In the genomic region with DNA sequence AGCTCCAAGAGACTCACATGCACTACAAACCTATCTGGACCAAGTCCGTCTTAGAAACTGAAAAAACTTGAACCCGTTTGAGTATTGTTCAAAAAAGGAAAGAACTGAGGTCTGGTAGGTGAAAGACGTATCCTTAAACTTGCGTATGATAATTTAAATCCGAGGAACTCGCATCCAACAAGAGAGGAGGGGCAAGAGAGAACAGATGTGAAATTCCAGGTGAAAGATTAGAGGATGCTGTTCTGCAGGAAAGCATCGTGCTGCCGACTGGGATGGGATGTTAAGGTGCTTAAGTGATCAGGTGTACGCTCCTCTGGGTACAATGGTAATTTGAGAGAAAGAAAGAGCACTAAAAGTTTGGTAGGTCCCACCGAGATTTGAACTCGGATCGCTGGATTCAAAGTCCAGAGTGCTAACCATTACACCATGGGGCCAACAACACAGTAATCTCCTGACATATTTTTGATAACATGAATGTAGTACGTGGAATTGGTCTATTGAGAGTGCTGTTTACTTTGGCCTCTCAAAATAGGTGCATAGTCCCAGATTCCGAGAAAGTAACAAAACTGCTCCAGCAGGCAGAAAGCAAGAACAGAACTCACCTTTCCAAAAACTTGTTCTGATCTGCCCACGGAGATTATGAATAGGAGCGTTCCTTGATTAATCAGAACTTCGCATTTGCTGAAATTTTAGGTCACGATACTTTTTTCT, we compare ENCODE assay signal across 8 cellular contexts. TPM values are rescaled to one million over a fixed set of nuclear protein-coding genes. Genes with fewer than 3 reads are reported as not detected.
A peak's percentile ranks its signal among the peaks of the same experiment; 100 is the strongest.
DNase-seq lines count a peak whose midpoint lies in the region; ATAC-seq lines count a peak whose summit lies in the region.

No MANE protein-coding gene starts in this region.

- H3K9ac ChIP-seq in duodenal mucosa (ENCODE audit: low read depth in 1 of 2, low read length in 2 of 2): peak overlapping the region in 1 of 2 donors; percentile 42

- no peak overlapping the region for H3K27ac ChIP-seq in duodenal mucosa (ENCODE audit: low read depth, low read length)

- H3K4me3 ChIP-seq in H7 (ENCODE audit: insufficient read depth, low read depth, low read length): peak overlapping the region; percentile 69
- H3K4me3 ChIP-seq in duodenal mucosa (ENCODE audit: low read depth in 1 of 2, low read length in 2 of 2): peak overlapping the region; percentile 79 to 82

- H3K4me3 Mint-ChIP-seq in stimulated activated naive CD8-positive, alpha-beta T cell treated with anti-CD3 and anti-CD28 coated beads, Interleukin-15, Interleukin-2, amounts not matched to agents 100 ng/mL and 50 ng/mL, for 24 hours: peak overlapping the region; percentile 92

- H3K27me3 Mint-ChIP-seq in stimulated activated naive CD8-positive, alpha-beta T cell treated with anti-CD3 and anti-CD28 coated beads, Interleukin-15, Interleukin-2, amounts not matched to agents 100 ng/mL and 50 ng/mL, for 24 hours: peaks cover 13% of the 10 kb centered on the region

- H3K9me3 Mint-ChIP-seq in stimulated activated naive CD8-positive, alpha-beta T cell treated with anti-CD3 and anti-CD28 coated beads, Interleukin-15, Interleukin-2, amounts not matched to agents 100 ng/mL and 50 ng/mL, for 24 hours: no peaks in the 10 kb centered on the region

- peaks cover 3 to 13% of the 10 kb centered on the region in 2 donors for H3K4me1 ChIP-seq in duodenal mucosa (ENCODE audit: control insufficient read depth in 1 of 2, insufficient read depth in 2 of 2, low read length in 2 of 2)

- H3K27me3 ChIP-seq in H7 (ENCODE audit: control insufficient read depth, insufficient read depth, low read length) (no peaks in the 10 kb centered on the region), duodenal mucosa (ENCODE audit: control insufficient read depth in 1 of 2, insufficient read depth in 2 of 2, low read length in 2 of 2) (no peaks in the 10 kb centered on the region)

- H3K4me1 Mint-ChIP-seq in stimulated activated naive CD8-positive, alpha-beta T cell treated with anti-CD3 and anti-CD28 coated beads, Interleukin-15, Interleukin-2, amounts not matched to agents 100 ng/mL and 50 ng/mL, for 24 hours (ENCODE audit: low read depth): peaks cover 54% of the 10 kb centered on the region

- H3K36me3 Mint-ChIP-seq in stimulated activated naive CD8-positive, alpha-beta T cell treated with anti-CD3 and anti-CD28 coated beads, Interleukin-15, Interleukin-2, amounts not matched to agents 100 ng/mL and 50 ng/mL, for 24 hours (ENCODE audit: low read depth): peaks cover 14% of the 10 kb centered on the region

- H3K9me3 ChIP-seq in duodenal mucosa (ENCODE audit: control insufficient read depth in 1 of 2, low read length in 2 of 2): no peaks in the 10 kb centered on the region

- peak; percentile 51 for DNase-seq in Ammon's horn (ENCODE audit: low spot score)
- no peak for DNase-seq in H7
- peak; percentile 76 for DNase-seq in NCI-H2227 treated with DMSO at 0.1 percent for 48 hours (lab: John Stamatoyannopoulos, UW)
- DNase-seq in activated CD4-positive, CD25-positive, alpha-beta regulatory T cell (lab: John Stamatoyannopoulos, UW): peak in 3 of 4 experiments; percentile 7 to 23 (median 14)
- DNase-seq in lung microvascular endothelial cell (ENCODE audit: low read depth in 2 of 2): peak; percentile 69 to 80

- ATAC-seq in HG02623 (IDR thresholded peaks at IDR 0.05; ENCODE audit: unreplicated experiment): no peak

- peak overlapping the region; percentile 86 for H3K27ac Mint-ChIP-seq in stimulated activated naive CD8-positive, alpha-beta T cell treated with anti-CD3 and anti-CD28 coated beads, Interleukin-15, Interleukin-2, amounts not matched to agents 100 ng/mL and 50 ng/mL, for 24 hours

- H3K36me3 ChIP-seq in H7 (replicated peaks; ENCODE audit: control insufficient read depth, insufficient read depth, low read length): no peaks in the 10 kb centered on the region
- no peaks in the 10 kb centered on the region for H3K36me3 ChIP-seq in duodenal mucosa (ENCODE audit: control insufficient read depth in 1 of 2, insufficient read depth in 2 of 2, low read length in 2 of 2)

RNA-seq across cellular contexts. Expression of a gene that starts 53.5 kb away (rescaled TPM):
- total RNA-seq in H7 (2014; rRNA removed; shearing (Covaris generic)): 1.4 and 1.6 TPM in 2 replicates
- total RNA-seq in lung microvascular endothelial cell: 14.9 and 15.9 TPM in 2 replicates
